In genomic region chr2:73091164-73091563, GRCh38 we compare ENCODE assay signal across 16 cellular contexts. TPM values are rescaled to one million over a fixed set of nuclear protein-coding genes. Genes with fewer than 3 reads are reported as not detected.
DNase-seq lines count a peak whose midpoint lies in the region; TF ChIP-seq lines count a peak whose summit lies in the region.
"Had no signal": no experiment of that assay in that cellular context is flagged by ENCODE, and none has a peak within 500 bp of the region (broad histone marks: within the 10 kb centered on the region; RNA-seq: fewer than 3 reads in every experiment).

No MANE protein-coding gene starts in this region.

- POLR2A ChIA-PET in activated CD4-positive, alpha-beta T cell treated with anti-CD3 and anti-CD28 coated beads, Interleukin-2, amount 10 ng/mL, durations not matched to agents 7 days and 5 days (lab: Charles Lee), result no interaction called here

- DNase-seq in ELF-1 (ENCODE audit: low read depth, low spot score), result peak; percentile 38
- DNase-seq in SW480 (ENCODE audit: low spot score), result peak; percentile 21
- DNase-seq in glomerular visceral epithelial cell (ENCODE audit: extremely low spot score), result peak; percentile 94
- DNase-seq in activated CD4-positive, alpha-beta T cell treated with anti-CD3 and anti-CD28 coated beads, Interleukin-2, amount 10 ng/mL, durations not matched to agents 7 days and 5 days, result no peak
- DNase-seq in NCI-H1105 (lab: John Stamatoyannopoulos, UW), result no peak
- no peak for DNase-seq in NCI-H510A treated with DMSO at 0.1 percent for 48 hours (lab: John Stamatoyannopoulos, UW)
- DNase-seq in pons (ENCODE audit: low spot score), result no peak
- DNase-seq: activated CD8-positive, alpha-beta T cell treated with anti-CD3 and anti-CD28 coated beads, Interleukin-2, amount 10 ng/mL, durations not matched to agents 7 days and 5 days; activated naive CD8-positive, alpha-beta T cell treated with anti-CD3 and anti-CD28 coated beads, Interleukin-2, amount 10 ng/mL, durations not matched to agents 7 days and 5 days; cerebellar nuclear complex; endodermal cell; NCI-H187 treated with DMSO at 0.1 percent for 48 hours; OCI-M1; stimulated activated CD4-positive, alpha-beta T cell treated with anti-CD3 and anti-CD28 coated beads, Interleukin-12 subunit alpha, Interleukin-12 subunit beta, amount 100 ng/mL, for 4 hours; stomach had no signal

- CTCF ChIA-PET in activated CD4-positive, alpha-beta T cell treated with anti-CD3 and anti-CD28 coated beads, Interleukin-2, amount 10 ng/mL, durations not matched to agents 7 days and 5 days (lab: Charles Lee), result no interaction called here

- no peaks in the 10 kb centered on the region for H3K36me3 Mint-ChIP-seq in nephron (ENCODE audit: low read depth)
- H3K36me3 Mint-ChIP-seq in activated CD4-positive, alpha-beta T cell treated with anti-CD3 and anti-CD28 coated beads, Interleukin-2, amount 10 ng/mL, durations not matched to agents 7 days and 5 days (ENCODE audit: low read depth), result no peaks in the 10 kb centered on the region
- H3K36me3 Mint-ChIP-seq: activated naive CD8-positive, alpha-beta T cell treated with anti-CD3 and anti-CD28 coated beads, Interleukin-2, amount 10 ng/mL, durations not matched to agents 7 days and 5 days had no signal

- peaks cover 5% of the 10 kb centered on the region for H3K27me3 Mint-ChIP-seq in nephron (ENCODE audit: low read depth)
- no peaks in the 10 kb centered on the region for H3K27me3 Mint-ChIP-seq in activated CD4-positive, alpha-beta T cell treated with anti-CD3 and anti-CD28 coated beads, Interleukin-2, amount 10 ng/mL, durations not matched to agents 7 days and 5 days

- no peak overlapping the region for H3K4me3 Mint-ChIP-seq in nephron
- no peak overlapping the region for H3K4me3 Mint-ChIP-seq in activated CD4-positive, alpha-beta T cell treated with anti-CD3 and anti-CD28 coated beads, Interleukin-2, amount 10 ng/mL, durations not matched to agents 7 days and 5 days
- H3K4me3 Mint-ChIP-seq: activated CD8-positive, alpha-beta T cell treated with anti-CD3 and anti-CD28 coated beads, Interleukin-2, amount 10 ng/mL, durations not matched to agents 7 days and 5 days; activated naive CD8-positive, alpha-beta T cell treated with anti-CD3 and anti-CD28 coated beads, Interleukin-2, amount 10 ng/mL, durations not matched to agents 7 days and 5 days; endodermal cell had no signal

- no peaks in the 10 kb centered on the region for H3K9me3 Mint-ChIP-seq in nephron
- no peaks in the 10 kb centered on the region for H3K9me3 Mint-ChIP-seq in activated CD4-positive, alpha-beta T cell treated with anti-CD3 and anti-CD28 coated beads, Interleukin-2, amount 10 ng/mL, durations not matched to agents 7 days and 5 days
- H3K9me3 Mint-ChIP-seq: activated naive CD8-positive, alpha-beta T cell treated with anti-CD3 and anti-CD28 coated beads, Interleukin-2, amount 10 ng/mL, durations not matched to agents 7 days and 5 days; endodermal cell had no signal

- H3K4me1 Mint-ChIP-seq in nephron, result peaks cover 17% of the 10 kb centered on the region
- no peaks in the 10 kb centered on the region for H3K4me1 Mint-ChIP-seq in activated CD4-positive, alpha-beta T cell treated with anti-CD3 and anti-CD28 coated beads, Interleukin-2, amount 10 ng/mL, durations not matched to agents 7 days and 5 days
- H3K4me1 Mint-ChIP-seq: activated naive CD8-positive, alpha-beta T cell treated with anti-CD3 and anti-CD28 coated beads, Interleukin-2, amount 10 ng/mL, durations not matched to agents 7 days and 5 days had no signal

- H3K27ac Mint-ChIP-seq in nephron, result peak overlapping the region; percentile 19 to 94 (median 37)
- H3K27ac Mint-ChIP-seq in activated CD4-positive, alpha-beta T cell treated with anti-CD3 and anti-CD28 coated beads, Interleukin-2, amount 10 ng/mL, durations not matched to agents 7 days and 5 days, result no peak overlapping the region
- H3K27ac Mint-ChIP-seq: activated CD8-positive, alpha-beta T cell treated with anti-CD3 and anti-CD28 coated beads, Interleukin-2, amount 10 ng/mL, durations not matched to agents 7 days and 5 days; activated naive CD8-positive, alpha-beta T cell treated with anti-CD3 and anti-CD28 coated beads, Interleukin-2, amount 10 ng/mL, durations not matched to agents 7 days and 5 days had no signal

- TF ChIP-seq CTCF in nephron (IDR thresholded peaks at IDR 0.05; ENCODE audit: unreplicated experiment in 3 of 3), result no peak

RNA-seq across cellular contexts. Expression of gene SFXN5, which starts 19.7 kb away (rescaled TPM):
- total RNA-seq in activated CD4-positive, alpha-beta T cell treated with anti-CD3 and anti-CD28 coated beads, Interleukin-2, amount 10 ng/mL, durations not matched to agents 7 days and 5 days, result 1 to 10 TPM; 7.0 to 10.0 TPM

RNA-seq across cellular contexts. Expression of gene RAB11FIP5, which starts 21.6 kb away (rescaled TPM):
- total RNA-seq in activated CD4-positive, alpha-beta T cell treated with anti-CD3 and anti-CD28 coated beads, Interleukin-2, amount 10 ng/mL, durations not matched to agents 7 days and 5 days, result 1 to 10 TPM; 8.5 to 8.7 TPM

Comparison
In these comparisons a context has a peak if more than half of its experiments do, and no peak if none do; other contexts are left out.
1. DNase-seq: peak in ELF-1 (single experiment), SW480 (single experiment) and glomerular visceral epithelial cell (single experiment); none in activated CD4-positive, alpha-beta T cell treated with anti-CD3 and anti-CD28 coated beads, Interleukin-2, amount 10 ng/mL, durations not matched to agents 7 days and 5 days (single experiment), NCI-H1105 (single experiment), NCI-H510A treated with DMSO at 0.1 percent for 48 hours (single experiment) and pons (single experiment).